ENCODE assay signal across 2 cellular contexts in genomic region chr4:69832326-69833030, GRCh38.
TF ChIP-seq lines count a peak whose summit lies in the region.

No MANE protein-coding gene starts in this region.

TF ChIP-seq in HEK293, 187 proteins besides CTCF, POLR2A, EP300 and RAD21 (continued from another document):
- TF ChIP-seq BCL6B (tag by site-specific recombination; IDR thresholded peaks at IDR 0.05) (no peak), ZNF423 (tag by site-specific recombination; IDR thresholded peaks at IDR 0.05) (no peak), TRIM28 (IDR thresholded peaks at IDR 0.05; ENCODE audit: borderline replicate concordance, low read length) (peak; percentile 82; the same call in 1 of the 2 replicates), ZNF558 (tag by site-specific recombination; IDR thresholded peaks at IDR 0.05) (no peak), ZNF146 (tag by site-specific recombination; IDR thresholded peaks at IDR 0.05) (no peak)

TF ChIP-seq in HepG2, 621 proteins besides CTCF, POLR2A, EP300 and RAD21 (continued from another document and continues in another):
- TF ChIP-seq PLSCR1 (CRISPR knock-in tag; IDR thresholded peaks at IDR 0.05; ENCODE audit: borderline replicate concordance) (no peak), NFKB2 (CRISPR knock-in tag; IDR thresholded peaks at IDR 0.05; ENCODE audit: borderline replicate concordance) (no peak), MYC (CRISPR knock-in tag; IDR thresholded peaks at IDR 0.05; ENCODE audit: borderline replicate concordance) (peak; percentile 32; the same call in 1 of the 2 replicates), HOXD1 (CRISPR knock-in tag; IDR thresholded peaks at IDR 0.05) (peak; percentile 87), ZNF747 (CRISPR knock-in tag; IDR thresholded peaks at IDR 0.05; ENCODE audit: borderline replicate concordance) (no peak), ZNF670 (CRISPR knock-in tag; IDR thresholded peaks at IDR 0.05; ENCODE audit: borderline replicate concordance) (no peak), HNRNPUL1 (IDR thresholded peaks at IDR 0.05; ENCODE audit: low read depth, low read length) (peak; percentile 62; the same call in 1 of the 2 replicates), TCF7L2 (IDR thresholded peaks at IDR 0.05; ENCODE audit: low read depth, low read length) (peak; percentile 78; the same call in 1 of the 2 replicates), ZNF549 (CRISPR knock-in tag; IDR thresholded peaks at IDR 0.05) (no peak), ZNF143 (CRISPR knock-in tag; IDR thresholded peaks at IDR 0.05) (peak; percentile 74), ZFP1 (CRISPR knock-in tag; IDR thresholded peaks at IDR 0.05) (peak; percentile 36), BCL6 (CRISPR knock-in tag; IDR thresholded peaks at IDR 0.05) (peak; percentile 95), TRIM24 (CRISPR knock-in tag; IDR thresholded peaks at IDR 0.05) (0 out of 2 replicates have a peak, but pooled peaks have one; percentile 62), CCAR2 (optimal IDR thresholded peaks at IDR 0.05; ENCODE audit: low read depth, low read length) (no peak), HNRNPK (IDR thresholded peaks at IDR 0.05; ENCODE audit: low read depth, low read length, poor library complexity, severe bottlenecking) (no peak), CCDC6 (CRISPR knock-in tag; IDR thresholded peaks at IDR 0.05) (peak; percentile 27; the same call in 1 of the 2 replicates), ZNF496 (CRISPR knock-in tag; IDR thresholded peaks at IDR 0.05; ENCODE audit: insufficient replicate concordance) (no peak), XBP1 (CRISPR knock-in tag; IDR thresholded peaks at IDR 0.05) (no peak), ZBTB44 (CRISPR knock-in tag; IDR thresholded peaks at IDR 0.05) (no peak), GATAD1 (CRISPR knock-in tag; IDR thresholded peaks at IDR 0.05) (peak; percentile 21), ISL2 (CRISPR knock-in tag; IDR thresholded peaks at IDR 0.05) (peak; percentile 99), NFIB (CRISPR knock-in tag; IDR thresholded peaks at IDR 0.05; ENCODE audit: borderline replicate concordance) (no peak), ZNF740 (CRISPR knock-in tag; IDR thresholded peaks at IDR 0.05) (peak; percentile 99), CENPX (CRISPR knock-in tag; IDR thresholded peaks at IDR 0.05) (no peak), ARHGAP35 (CRISPR knock-in tag; IDR thresholded peaks at IDR 0.05; ENCODE audit: borderline replicate concordance) (no peak), ZXDC (CRISPR knock-in tag; IDR thresholded peaks at IDR 0.05) (no peak), GATAD2A (CRISPR knock-in tag; IDR thresholded peaks at IDR 0.05) (peak; percentile 98), NR0B2 (CRISPR knock-in tag; IDR thresholded peaks at IDR 0.05) (no peak), RELA (CRISPR knock-in tag; IDR thresholded peaks at IDR 0.05) (no peak), SRSF4 (IDR thresholded peaks at IDR 0.05; ENCODE audit: low read depth, low read length, poor library complexity, severe bottlenecking) (no peak), ZNF678 (CRISPR knock-in tag; IDR thresholded peaks at IDR 0.05) (no peak), GLMP (CRISPR knock-in tag; IDR thresholded peaks at IDR 0.05; ENCODE audit: borderline replicate concordance) (no peak), ZNF775 (CRISPR knock-in tag; IDR thresholded peaks at IDR 0.05; ENCODE audit: borderline replicate concordance) (no peak), MEIS2 (CRISPR knock-in tag; IDR thresholded peaks at IDR 0.05) (peak; percentile 87), ZNF782 (CRISPR knock-in tag; IDR thresholded peaks at IDR 0.05; ENCODE audit: borderline replicate concordance) (no peak), PTBP1 (IDR thresholded peaks at IDR 0.05; ENCODE audit: low read depth, low read length, poor library complexity, severe bottlenecking) (no peak), TEAD3 (CRISPR knock-in tag; optimal IDR thresholded peaks at IDR 0.05; ENCODE audit: borderline replicate concordance) (peak; percentile 85), ZNF569 (CRISPR knock-in tag; IDR thresholded peaks at IDR 0.05; ENCODE audit: borderline replicate concordance) (no peak), ZNF484 (CRISPR knock-in tag; IDR thresholded peaks at IDR 0.05; ENCODE audit: borderline replicate concordance, low read depth) (no peak), SOX13 (IDR thresholded peaks at IDR 0.05) (peak; percentile 82), SOX13 (CRISPR knock-in tag; conservative IDR thresholded peaks at IDR 0.05 in 1 of 2, IDR thresholded peaks at IDR 0.05 in 1 of 2) (peak in 1 of 2 experiments; percentile 91; a peak in 2 of 4 replicates), ZNF17 (CRISPR knock-in tag; IDR thresholded peaks at IDR 0.05) (no peak), EED (CRISPR knock-in tag; IDR thresholded peaks at IDR 0.05) (no peak), ZNF557 (CRISPR knock-in tag; IDR thresholded peaks at IDR 0.05) (0 out of 2 replicates have a peak, but pooled peaks have one; percentile 77), ZBTB7B (CRISPR knock-in tag; IDR thresholded peaks at IDR 0.05) (peak; percentile 87), IRF1 (CRISPR knock-in tag; IDR thresholded peaks at IDR 0.05; ENCODE audit: low read depth) (no peak), ZFP41 (CRISPR knock-in tag; IDR thresholded peaks at IDR 0.05; ENCODE audit: borderline replicate concordance) (no peak), ZNF234 (CRISPR knock-in tag; conservative IDR thresholded peaks at IDR 0.05) (no peak), CHCHD3 (CRISPR knock-in tag; IDR thresholded peaks at IDR 0.05) (no peak), HDAC1 (CRISPR knock-in tag; IDR thresholded peaks at IDR 0.05) (peak; percentile 73; the same call in 1 of the 2 replicates), SRSF9 (IDR thresholded peaks at IDR 0.05; ENCODE audit: borderline replicate concordance, insufficient read depth, low read depth, low read length, poor library complexity, severe bottlenecking) (no peak)
- TF ChIP-seq, protein P1, sequence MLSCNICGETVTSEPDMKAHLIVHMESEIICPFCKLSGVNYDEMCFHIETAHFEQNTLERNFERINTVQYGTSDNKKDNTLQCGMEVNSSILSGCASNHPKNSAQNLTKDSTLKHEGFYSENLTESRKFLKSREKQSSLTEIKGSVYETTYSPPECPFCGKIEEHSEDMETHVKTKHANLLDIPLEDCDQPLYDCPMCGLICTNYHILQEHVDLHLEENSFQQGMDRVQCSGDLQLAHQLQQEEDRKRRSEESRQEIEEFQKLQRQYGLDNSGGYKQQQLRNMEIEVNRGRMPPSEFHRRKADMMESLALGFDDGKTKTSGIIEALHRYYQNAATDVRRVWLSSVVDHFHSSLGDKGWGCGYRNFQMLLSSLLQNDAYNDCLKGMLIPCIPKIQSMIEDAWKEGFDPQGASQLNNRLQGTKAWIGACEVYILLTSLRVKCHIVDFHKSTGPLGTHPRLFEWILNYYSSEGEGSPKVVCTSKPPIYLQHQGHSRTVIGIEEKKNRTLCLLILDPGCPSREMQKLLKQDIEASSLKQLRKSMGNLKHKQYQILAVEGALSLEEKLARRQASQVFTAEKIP (CRISPR knock-in tag; IDR thresholded peaks at IDR 0.05; ENCODE audit: borderline replicate concordance): no peak
- TF ChIP-seq, protein P2, sequence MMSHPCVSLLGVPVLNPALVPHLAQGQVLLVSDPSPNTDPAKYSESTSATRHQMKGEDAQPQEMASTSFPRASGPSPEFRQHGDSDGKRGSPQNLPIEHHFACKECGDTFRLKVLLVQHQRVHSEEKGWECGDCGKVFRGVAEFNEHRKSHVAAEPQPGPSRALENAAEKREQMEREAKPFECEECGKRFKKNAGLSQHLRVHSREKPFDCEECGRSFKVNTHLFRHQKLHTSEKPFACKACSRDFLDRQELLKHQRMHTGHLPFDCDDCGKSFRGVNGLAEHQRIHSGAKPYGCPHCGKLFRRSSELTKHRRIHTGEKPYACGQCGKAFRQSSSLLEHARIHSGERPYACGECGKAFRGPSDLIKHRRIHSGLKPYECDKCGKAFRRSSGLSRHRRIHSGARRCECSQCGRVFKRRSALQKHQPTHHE (CRISPR knock-in tag; IDR thresholded peaks at IDR 0.05; ENCODE audit: borderline replicate concordance): no peak
- TF ChIP-seq, protein P3, sequence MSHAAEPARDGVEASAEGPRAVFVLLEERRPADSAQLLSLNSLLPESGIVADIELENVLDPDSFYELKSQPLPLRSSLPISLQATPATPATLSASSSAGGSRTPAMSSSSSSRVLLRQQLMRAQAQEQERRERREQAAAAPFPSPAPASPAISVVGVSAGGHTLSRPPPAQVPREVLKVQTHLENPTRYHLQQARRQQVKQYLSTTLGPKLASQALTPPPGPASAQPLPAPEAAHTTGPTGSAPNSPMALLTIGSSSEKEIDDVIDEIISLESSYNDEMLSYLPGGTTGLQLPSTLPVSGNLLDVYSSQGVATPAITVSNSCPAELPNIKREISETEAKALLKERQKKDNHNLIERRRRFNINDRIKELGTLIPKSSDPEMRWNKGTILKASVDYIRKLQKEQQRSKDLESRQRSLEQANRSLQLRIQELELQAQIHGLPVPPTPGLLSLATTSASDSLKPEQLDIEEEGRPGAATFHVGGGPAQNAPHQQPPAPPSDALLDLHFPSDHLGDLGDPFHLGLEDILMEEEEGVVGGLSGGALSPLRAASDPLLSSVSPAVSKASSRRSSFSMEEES (CRISPR knock-in tag; IDR thresholded peaks at IDR 0.05): peak; percentile 92
- TF ChIP-seq, protein P4, sequence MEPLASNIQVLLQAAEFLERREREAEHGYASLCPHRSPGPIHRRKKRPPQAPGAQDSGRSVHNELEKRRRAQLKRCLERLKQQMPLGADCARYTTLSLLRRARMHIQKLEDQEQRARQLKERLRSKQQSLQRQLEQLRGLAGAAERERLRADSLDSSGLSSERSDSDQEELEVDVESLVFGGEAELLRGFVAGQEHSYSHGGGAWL (CRISPR knock-in tag; IDR thresholded peaks at IDR 0.05): no peak
- TF ChIP-seq, protein P5, sequence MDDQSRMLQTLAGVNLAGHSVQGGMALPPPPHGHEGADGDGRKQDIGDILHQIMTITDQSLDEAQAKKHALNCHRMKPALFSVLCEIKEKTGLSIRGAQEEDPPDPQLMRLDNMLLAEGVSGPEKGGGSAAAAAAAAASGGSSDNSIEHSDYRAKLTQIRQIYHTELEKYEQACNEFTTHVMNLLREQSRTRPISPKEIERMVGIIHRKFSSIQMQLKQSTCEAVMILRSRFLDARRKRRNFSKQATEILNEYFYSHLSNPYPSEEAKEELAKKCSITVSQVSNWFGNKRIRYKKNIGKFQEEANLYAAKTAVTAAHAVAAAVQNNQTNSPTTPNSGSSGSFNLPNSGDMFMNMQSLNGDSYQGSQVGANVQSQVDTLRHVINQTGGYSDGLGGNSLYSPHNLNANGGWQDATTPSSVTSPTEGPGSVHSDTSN (CRISPR knock-in tag; IDR thresholded peaks at IDR 0.05; ENCODE audit: borderline replicate concordance): no peak
